14 cellular contexts compared by ENCODE assay signal in the genomic region with DNA sequence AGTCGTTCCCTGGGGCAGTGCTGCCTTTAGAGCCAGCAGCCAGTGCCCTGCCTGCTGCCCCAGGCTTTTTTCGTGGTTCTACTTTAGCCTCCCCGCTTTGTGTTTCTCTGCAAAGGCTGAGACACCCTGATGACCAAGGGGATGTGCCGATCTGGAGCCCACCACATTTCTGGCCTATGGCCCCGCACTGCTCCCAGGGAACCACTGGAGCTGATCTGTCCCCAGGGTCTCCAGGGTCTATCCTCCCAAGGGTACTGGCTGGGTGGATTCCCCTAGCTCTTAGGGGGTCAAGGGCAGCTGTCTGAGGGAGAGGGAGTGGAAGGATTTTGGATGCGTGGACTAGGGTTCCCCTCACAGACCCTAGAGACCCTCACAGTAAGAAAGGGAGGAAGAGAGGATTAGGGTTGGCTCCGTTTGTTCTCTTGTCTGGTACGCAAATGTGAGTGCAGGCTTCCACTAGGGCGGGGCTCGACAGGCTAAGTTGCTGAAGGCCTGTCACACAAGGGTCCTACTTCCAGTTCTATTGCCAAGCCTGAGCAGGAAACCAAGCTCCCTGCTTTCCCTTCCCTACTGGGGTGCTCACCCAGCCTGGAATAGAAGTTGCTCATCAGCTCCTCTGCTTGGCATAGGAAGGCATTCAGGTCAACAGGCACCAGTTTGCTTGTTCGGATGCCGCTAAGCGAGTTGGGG. TPM values are rescaled to one million over a fixed set of nuclear protein-coding genes. Genes with fewer than 3 reads are reported as not detected.
DNase-seq lines count a peak whose midpoint lies in the region; ATAC-seq and TF ChIP-seq lines count a peak whose summit lies in the region.
"Had no signal": no experiment of that assay in that cellular context is flagged by ENCODE, and none has a peak within 500 bp of the region (broad histone marks: within the 10 kb centered on the region; RNA-seq: fewer than 3 reads in every experiment).

No MANE protein-coding gene starts in this region.

- H3K4me1 ChIP-seq in left ventricle myocardium inferior = peaks cover 26% of the 10 kb centered on the region
- peaks cover 14% of the 10 kb centered on the region for H3K4me1 ChIP-seq in lower lobe of right lung
- H3K4me1 ChIP-seq in tibial nerve = peaks cover 0 to 19% (median 9%) of the 10 kb centered on the region in 4 donors
- H3K4me1 ChIP-seq in body of pancreas = peaks cover 15% of the 10 kb centered on the region
- H3K4me1 ChIP-seq: SJCRH30 had no signal

- TF ChIP-seq EP300 in tibial nerve (IDR thresholded peaks at IDR 0.05) = no peak

- H3K36me3 ChIP-seq in left ventricle myocardium inferior = peaks cover 27% of the 10 kb centered on the region
- H3K36me3 ChIP-seq in lower lobe of right lung = peaks cover 23% of the 10 kb centered on the region
- H3K36me3 ChIP-seq in tibial nerve = peaks cover 0 to 29% (median 8%) of the 10 kb centered on the region in 3 donors
- H3K36me3 ChIP-seq in body of pancreas (replicated peaks in 1 of 2; ENCODE audit: insufficient read depth in 1 of 2, low read depth in 2 of 2) = peaks cover 0 to 2% of the 10 kb centered on the region in 2 donors
- H3K36me3 ChIP-seq: SJCRH30 had no signal

- peak overlapping the region; percentile 79 for H3K27ac ChIP-seq in left ventricle myocardium inferior (replicated peaks)
- H3K27ac ChIP-seq in RWPE1 = peak overlapping the region; percentile 82
- H3K27ac ChIP-seq in lower lobe of right lung = peak overlapping the region; percentile 41
- H3K27ac ChIP-seq in tibial nerve = peak overlapping the region in 3 of 4 donors; percentile 58 to 84 (median 63)
- no peak overlapping the region for H3K27ac ChIP-seq in body of pancreas
- H3K27ac ChIP-seq: SJCRH30 had no signal

- 69 to 70% methylated on average over 11 to 13 of the region's 13 CpGs for whole genome bisulfite sequencing in tibial nerve, 2 donors
- WGBS in body of pancreas, 2 donors = 72 to 79% methylated on average over 12 to 13 of the region's 13 CpGs

- H3K9me3 ChIP-seq in left ventricle myocardium inferior (replicated peaks) (no peaks in the 10 kb centered on the region), lower lobe of right lung (no peaks in the 10 kb centered on the region), tibial nerve (no peaks in the 10 kb centered on the region), body of pancreas (no peaks in the 10 kb centered on the region)
- H3K9me3 ChIP-seq: SJCRH30, upper lobe of right lung had no signal

- TF ChIP-seq CTCF in left ventricle myocardium inferior (IDR thresholded peaks at IDR 0.05; ENCODE audit: borderline replicate concordance) (no peak), RWPE1 (conservative IDR thresholded peaks at IDR 0.05; ENCODE audit: low read depth) (no peak), lower lobe of right lung (IDR thresholded peaks at IDR 0.05) (no peak), tibial nerve (IDR thresholded peaks at IDR 0.05) (no peak), body of pancreas (IDR thresholded peaks at IDR 0.05) (no peak)

- TF ChIP-seq POLR2A in tibial nerve (IDR thresholded peaks at IDR 0.05) = no peak
- no peak for TF ChIP-seq POLR2A in body of pancreas (IDR thresholded peaks at IDR 0.05)

- intact Hi-C loops in left ventricle myocardium inferior (cut with micrococcal nuclease) (no loop called here), Right ventricle myocardium inferior (cut with DNase I) (loop anchor here (2.0 kb wide), 2 partner anchors 49 to 65 kb away; no protein-coding TSS in a partner anchor), lower lobe of right lung (cut with DNase I) (no loop called here), body of pancreas (cut with DNase I) (no loop called here)

- peak overlapping the region; percentile 16 for H3K4me3 ChIP-seq in left ventricle myocardium inferior
- H3K4me3 ChIP-seq in lower lobe of right lung = no peak overlapping the region
- no peak overlapping the region for H3K4me3 ChIP-seq in tibial nerve
- H3K4me3 ChIP-seq in body of pancreas = no peak overlapping the region
- H3K4me3 ChIP-seq: SJCRH30, upper lobe of right lung had no signal

- POLR2A ChIA-PET in RWPE1 (lab: Yijun Ruan, JAX; ENCODE audit: low non-redundant PET) = no interaction called here

- CTCF ChIA-PET in RWPE1 (lab: Yijun Ruan, JAX) = interaction anchor here (0.7 to 1.9 kb wide), 5 partner anchors 12 to 745 kb away, joined by 3 to 5 read pairs (median 3); no protein-coding TSS in a partner anchor

- ATAC-seq in Right ventricle myocardium inferior (no peak), lower lobe of right lung (no peak), body of pancreas (no peak)

- H3K27me3 ChIP-seq in left ventricle myocardium inferior (ENCODE audit: low read depth) (no peaks in the 10 kb centered on the region), lower lobe of right lung (ENCODE audit: low read depth) (no peaks in the 10 kb centered on the region), tibial nerve (no peaks in the 10 kb centered on the region), body of pancreas (no peaks in the 10 kb centered on the region)
- H3K27me3 ChIP-seq: SJCRH30, upper lobe of right lung had no signal

- DNase-seq in left ventricle myocardium inferior (no peak), Right ventricle myocardium inferior (ENCODE audit: missing footprints) (no peak), RWPE1 (ENCODE audit: low spot score) (no peak), lower lobe of right lung (no peak), tibial nerve (ENCODE audit: low spot score in 2 of 2) (no peak), NCI-H146 treated with DMSO at 0.1 percent for 48 hours (lab: John Stamatoyannopoulos, UW; ENCODE audit: unreplicated experiment) (no peak), body of pancreas (no peak)
- no peak for DNase-seq in stimulated activated CD4-positive, alpha-beta T cell treated with anti-CD3 and anti-CD28 coated beads, Interleukin-4, amount 100 ng/mL, for 4 hours

RNA-seq across cellular contexts. Expression of a gene that starts 19.3 kb away (rescaled TPM):
- total RNA-seq in left ventricle myocardium inferior (not detected), Right ventricle myocardium inferior (not detected), lower lobe of right lung (0.30 TPM), tibial nerve (not detected), body of pancreas (1 to 10 TPM in 1 of 2 donors, not detected in 1; 2.0 TPM)
- total RNA-seq: activated CD8-positive, alpha-beta memory T cell treated with anti-CD3 and anti-CD28 coated beads for 36 hours; activated T-helper 17 cell treated with anti-CD3 and anti-CD28 coated beads, Interleukin-2, amount 50 U/mL, for 72 hours; CD4-positive, CD25-positive, alpha-beta regulatory T cell; MCF 10A; SJCRH30 had no signal

RNA-seq across cellular contexts. Expression of a gene that starts 52.7 kb away (rescaled TPM):
- total RNA-seq in left ventricle myocardium inferior = 102 TPM
- 115 TPM for total RNA-seq in Right ventricle myocardium inferior
- total RNA-seq in lower lobe of right lung = 71.8 TPM
- total RNA-seq in tibial nerve = 100 to 1,000 TPM; 299 to 365 (median 323) TPM
- total RNA-seq in body of pancreas = 100 to 1,000 TPM in 1 of 2 donors, 10 to 100 TPM in 1; 71.9 to 166 TPM

Comparison
In these comparisons a context has a peak if more than half of its experiments do, and no peak if none do; other contexts are left out.
1. H3K27ac ChIP-seq: peak in left ventricle myocardium inferior (single experiment), RWPE1 (single experiment), lower lobe of right lung (single experiment) and tibial nerve (3 of 4); none in body of pancreas (0 of 4).